29 cellular contexts compared by ENCODE assay signal in genomic region chr15:81666828-81667227, GRCh38.
A peak's percentile ranks its signal among the peaks of the same experiment; 100 is the strongest.
DNase-seq lines count a peak whose midpoint lies in the region; ATAC-seq, FAIRE-seq and TF ChIP-seq lines count a peak whose summit lies in the region.
"Had no signal": no experiment of that assay in that cellular context is flagged by ENCODE, and none has a peak within 500 bp of the region (broad histone marks: within the 10 kb centered on the region; RNA-seq: fewer than 3 reads in every experiment).

No MANE protein-coding gene starts in this region.

- H3K27me3 ChIP-seq in GM06990 (replicated peaks; ENCODE audit: control insufficient read depth, insufficient read depth, low read length), result no peaks in the 10 kb centered on the region
- H3K27me3 ChIP-seq in IMR-90 (ENCODE audit: control insufficient read depth, insufficient read depth, low read length), result no peaks in the 10 kb centered on the region
- no peaks in the 10 kb centered on the region for H3K27me3 ChIP-seq in bronchial epithelial cell (ENCODE audit: control insufficient read depth, insufficient read depth, low read length)
- H3K27me3 ChIP-seq in CD4-positive, alpha-beta T cell (ENCODE audit: control insufficient read depth, insufficient read depth, low read length), result no peaks in the 10 kb centered on the region
- H3K27me3 ChIP-seq: MG63 had no signal

- no peaks in the 10 kb centered on the region for H4K20me1 ChIP-seq in IMR-90 (ENCODE audit: insufficient read depth, low read length)

- no peaks in the 10 kb centered on the region for H3K4me1 Mint-ChIP-seq in CD4-positive, alpha-beta T cell (ENCODE audit: low read depth)
- H3K4me1 Mint-ChIP-seq: CD4-positive, alpha-beta memory T cell had no signal

- H2BK120ac ChIP-seq in IMR-90 (ENCODE audit: low read depth, low read length), result no peak overlapping the region

- no peak overlapping the region for H3K9ac ChIP-seq in IMR-90 (ENCODE audit: low read depth, low read length)

- TF ChIP-seq RAD21 in IMR-90 (IDR thresholded peaks at IDR 0.05; ENCODE audit: low read length), result no peak

- H3K14ac ChIP-seq in IMR-90 (replicated peaks; ENCODE audit: low read depth, low read length), result no peak overlapping the region

- H3K23ac ChIP-seq in IMR-90 (ENCODE audit: low read depth, low read length), result no peak overlapping the region

- H3K18ac ChIP-seq in IMR-90 (ENCODE audit: low read depth, low read length), result no peak overlapping the region

- H3K27me3 Mint-ChIP-seq in CD4-positive, alpha-beta T cell, result peaks cover 4% of the 10 kb centered on the region

- H2BK15ac ChIP-seq in IMR-90 (ENCODE audit: low read depth, low read length), result no peak overlapping the region

- H3K36me3 ChIP-seq in GM06990 (ENCODE audit: control insufficient read depth, insufficient read depth, low read length), result no peaks in the 10 kb centered on the region
- H3K36me3 ChIP-seq in IMR-90 (ENCODE audit: control insufficient read depth, insufficient read depth, low read length), result no peaks in the 10 kb centered on the region
- H3K36me3 ChIP-seq in bronchial epithelial cell (ENCODE audit: control insufficient read depth, insufficient read depth, low read length), result no peaks in the 10 kb centered on the region
- H3K36me3 ChIP-seq: MG63 had no signal

- CTCF ChIA-PET in IMR-90 (lab: Yijun Ruan, JAX), result interaction anchor here (0.6 kb wide), 1 partner anchor 492 kb away, joined by 6 read pairs; no protein-coding TSS in a partner anchor
- CTCF ChIA-PET in CD4-positive, alpha-beta T cell (lab: Charles Lee), result no interaction called here

- no peak overlapping the region for H4K91ac ChIP-seq in IMR-90 (ENCODE audit: insufficient read depth, low read depth, low read length)

- H4K8ac ChIP-seq in IMR-90 (ENCODE audit: low read depth in 2 of 2, low read length in 2 of 2), result no peak overlapping the region

- no peaks in the 10 kb centered on the region for H3K79me1 ChIP-seq in IMR-90 (ENCODE audit: low read depth in 1 of 2, low read length in 2 of 2)

- H3K4ac ChIP-seq in IMR-90 (ENCODE audit: low read depth, low read length), result no peak overlapping the region

- dilution Hi-C loops in IMR-90 (cut with HindIII; ENCODE audit: low sequenced_read_pairs, unreplicated experiment), result no loop called here

- no peak overlapping the region for H2AFZ ChIP-seq in IMR-90 (replicated peaks; ENCODE audit: low read length, poor library complexity)
- H2AFZ ChIP-seq: PC-9 had no signal

- no CpG with 5 or more reads among the region's 1 CpG for WGBS in IMR-90 (ENCODE audit: extremely low coverage in 2 of 2, insufficient read length in 1 of 2), 2 experiments

- no peak overlapping the region for H2AK9ac ChIP-seq in IMR-90 (replicated peaks; ENCODE audit: low read depth, low read length, poor library complexity)

- H3K9me3 ChIP-seq in IMR-90 (ENCODE audit: control insufficient read depth, insufficient read depth, low read length), result no peaks in the 10 kb centered on the region
- no peaks in the 10 kb centered on the region for H3K9me3 ChIP-seq in CD4-positive, alpha-beta T cell (ENCODE audit: control insufficient read depth, low read length)
- H3K9me3 ChIP-seq: Caco-2, MG63 had no signal

- DNase-seq in GM06990 (ENCODE audit: extremely low read depth, insufficient read length) (peak; percentile 9), IMR-90 (peak; percentile 3), bronchial epithelial cell (ENCODE audit: low read depth) (peak; percentile 18), sciatic nerve (ENCODE audit: low spot score) (no peak), GM12891 (ENCODE audit: insufficient read length, low spot score) (no peak)
- no peak for DNase-seq in CD4-positive, alpha-beta T cell
- DNase-seq: Caco-2; CD4-positive, alpha-beta memory T cell; DMS153; GOT3; HCEC 1CT; Karpas-422; MG63; NCI-H1092 treated with DMSO at 0.1 percent for 48 hours; NCI-H146; NCI-H2029; NCI-H2227 treated with DMSO at 0.1 percent for 48 hours; NCI-H510A; NCI-H748 treated with DMSO at 0.1 percent for 48 hours; PC-9; RPMI8226; SHP77 treated with DMSO at 0.1 percent for 48 hours; SW 1271; T-helper 2 cell had no signal

- no peak for FAIRE-seq in bronchial epithelial cell (lab: Jason Lieb, UNC)
- FAIRE-seq in GM12891 (lab: Jason Lieb, UNC), result no peak
- FAIRE-seq: G401.6, HTR-8/SVneo had no signal

- no peak overlapping the region for H2AK5ac ChIP-seq in IMR-90 (ENCODE audit: low read depth, low read length)

- POLR2A ChIA-PET in IMR-90 (lab: Charles Lee; ENCODE audit: unreplicated experiment), result no interaction called here
- POLR2A ChIA-PET in CD4-positive, alpha-beta T cell (lab: Charles Lee), result no interaction called here

- TF ChIP-seq CTCF in GM06990 (IDR thresholded peaks at IDR 0.05; ENCODE audit: insufficient read depth, low read length, poor library complexity, severe bottlenecking) (no peak), IMR-90 (conservative IDR thresholded peaks at IDR 0.05; ENCODE audit: low read depth, low read length) (no peak), bronchial epithelial cell (IDR thresholded peaks at IDR 0.05; ENCODE audit: insufficient read depth, low read length, severe bottlenecking) (no peak)
- TF ChIP-seq CTCF in CD4-positive, alpha-beta T cell (IDR thresholded peaks at IDR 0.05), result no peak

- H3K9me1 ChIP-seq in IMR-90 (ENCODE audit: insufficient read depth, low read length), result no peaks in the 10 kb centered on the region

- intact Hi-C loops in IMR-90 (cut with micrococcal nuclease) (no loop called here), sciatic nerve (cut with DNase I) (no loop called here)
- intact Hi-C loops in CD4-positive, alpha-beta T cell (cut with DNase I, micrococcal nuclease), result no loop called here

- no peak overlapping the region for H3K4me2 ChIP-seq in IMR-90 (ENCODE audit: low read depth, low read length)
- H3K4me2 ChIP-seq: PC-9 had no signal

- TF ChIP-seq POLR2A in IMR-90 (IDR thresholded peaks at IDR 0.05; ENCODE audit: low read depth, low read length) (no peak), GM12891 (IDR thresholded peaks at IDR 0.05; ENCODE audit: low read depth, low read length) (no peak)

- H3K27ac ChIP-seq in IMR-90 (ENCODE audit: insufficient read depth, low read length), result no peak overlapping the region
- no peak overlapping the region for H3K27ac ChIP-seq in CD4-positive, alpha-beta T cell (ENCODE audit: low read depth, low read length)
- H3K27ac ChIP-seq: HL-60, PC-9, SK-N-MC had no signal

- H3K4me3 Mint-ChIP-seq in CD4-positive, alpha-beta T cell, result no peak overlapping the region
- H3K4me3 Mint-ChIP-seq: CD4-positive, alpha-beta memory T cell had no signal

- no peak overlapping the region for H3K27ac Mint-ChIP-seq in CD4-positive, alpha-beta T cell
- H3K27ac Mint-ChIP-seq: CD4-positive, alpha-beta memory T cell had no signal

- H4K5ac ChIP-seq in IMR-90 (ENCODE audit: low read depth, low read length), result no peak overlapping the region

- no TSS peak for BruUV-seq in IMR-90 (replicated peaks; lab: Mats Ljungman, UMichigan)

- no peak overlapping the region for H2BK20ac ChIP-seq in IMR-90 (ENCODE audit: low read depth, low read length)

- no peaks in the 10 kb centered on the region for H3K9me3 Mint-ChIP-seq in CD4-positive, alpha-beta T cell

- in situ Hi-C loops in IMR-90 (cut with MboI; ENCODE audit: low sequenced_read_pairs), result no loop called here

- H3K56ac ChIP-seq in IMR-90 (ENCODE audit: extremely low read depth, insufficient read depth, low read length), result no peak overlapping the region

- no peak overlapping the region for H2BK5ac ChIP-seq in IMR-90 (ENCODE audit: low read depth, low read length, poor library complexity, severe bottlenecking)

- H3K4me3 ChIP-seq in GM06990 (replicated peaks; ENCODE audit: low read depth, low read length) (no peak overlapping the region), IMR-90 (ENCODE audit: insufficient read depth, low read depth, low read length) (no peak overlapping the region), bronchial epithelial cell (ENCODE audit: low read depth, low read length) (no peak overlapping the region)
- H3K4me3 ChIP-seq: MG63, PC-9, SK-N-MC had no signal

- no peaks in the 10 kb centered on the region for H3K4me1 ChIP-seq in IMR-90 (ENCODE audit: control insufficient read depth, insufficient read depth, low read length)
- H3K4me1 ChIP-seq: Caco-2 had no signal

- H3K36me3 Mint-ChIP-seq in CD4-positive, alpha-beta T cell (ENCODE audit: low read depth), result no peaks in the 10 kb centered on the region
- H3K36me3 Mint-ChIP-seq: CD4-positive, alpha-beta memory T cell had no signal

- ATAC-seq in IMR-90 (ENCODE audit: low read depth), result no peak
- no peak for ATAC-seq in CD4-positive, alpha-beta T cell (ENCODE audit: poor library complexity)
- no peak for ATAC-seq in sciatic nerve
- ATAC-seq in HG03439 (IDR thresholded peaks at IDR 0.05; ENCODE audit: unreplicated experiment), result no peak

TF ChIP-seq in IMR-90, 13 proteins besides CTCF, POLR2A, EP300 and RAD21 (continues in another document):
- TF ChIP-seq MAFK (IDR thresholded peaks at IDR 0.05; ENCODE audit: low read depth, low read length) (no peak), MXI1 (IDR thresholded peaks at IDR 0.05; ENCODE audit: borderline replicate concordance, low read depth, low read length) (no peak), SMC3 (IDR thresholded peaks at IDR 0.05; ENCODE audit: low read depth, low read length) (no peak), BHLHE40 (IDR thresholded peaks at IDR 0.05; ENCODE audit: low read depth, low read length) (no peak)

TF ChIP-seq in GM12891, 5 proteins besides CTCF, POLR2A, EP300 and RAD21:
- TF ChIP-seq POU2F2 (IDR thresholded peaks at IDR 0.05; ENCODE audit: low read depth, low read length) (no peak), TAF1 (IDR thresholded peaks at IDR 0.05; ENCODE audit: low read depth, low read length) (no peak), POLR2AphosphoS5 (IDR thresholded peaks at IDR 0.05; ENCODE audit: low read depth, low read length) (no peak), PAX5 (IDR thresholded peaks at IDR 0.05; ENCODE audit: insufficient read depth, low read length, severe bottlenecking) (no peak), SPI1 (IDR thresholded peaks at IDR 0.05; ENCODE audit: low read depth, low read length) (no peak)

Comparison
In these comparisons a context has a peak if more than half of its experiments do, and no peak if none do; other contexts are left out.
1. DNase-seq: peak in GM06990 (single experiment), IMR-90 (single experiment) and bronchial epithelial cell (single experiment); none in CD4-positive, alpha-beta T cell (0 of 10), sciatic nerve (single experiment) and GM12891 (single experiment).